Comparison of ENCODE assay signal across 8 cellular contexts in the genomic region with DNA sequence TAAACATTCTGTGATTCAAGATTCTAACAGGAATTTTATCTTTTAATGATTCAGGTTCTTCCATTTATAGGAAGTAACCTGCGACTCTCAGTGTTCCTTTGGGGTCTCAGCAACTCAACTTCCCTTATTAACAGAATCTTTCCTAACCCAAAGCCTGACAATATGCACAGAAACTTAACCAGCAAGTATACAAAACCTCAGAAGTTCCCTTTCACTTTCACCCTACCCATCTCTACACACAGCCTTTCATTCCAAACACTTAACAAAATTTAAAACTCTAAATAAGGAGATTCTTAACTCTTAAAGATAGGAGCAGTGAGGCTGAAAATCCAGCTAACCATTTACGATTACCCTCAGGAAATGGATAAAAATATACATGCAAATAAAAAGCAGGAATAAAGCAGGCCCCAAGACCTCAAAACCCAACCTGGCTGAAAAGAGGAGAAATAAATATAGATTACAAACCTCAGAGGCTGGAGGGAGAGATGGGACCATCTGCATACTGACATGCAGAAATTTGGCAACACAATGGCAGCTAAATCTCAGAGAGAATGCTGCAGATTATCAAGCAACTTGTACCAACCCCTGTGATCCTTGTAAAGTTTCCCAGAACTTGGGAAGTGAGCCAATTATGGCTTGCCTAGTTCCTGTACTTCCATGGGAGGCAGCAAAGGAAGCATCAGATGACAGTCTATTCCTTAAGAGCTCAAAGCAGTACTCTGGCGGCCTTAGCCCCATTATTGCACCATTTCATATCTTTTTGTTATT.
A peak's percentile ranks its signal among the peaks of the same experiment; 100 is the strongest.
DNase-seq lines count a peak whose midpoint lies in the region; ATAC-seq and TF ChIP-seq lines count a peak whose summit lies in the region.

No MANE protein-coding gene starts in this region.

- no peak for DNase-seq in stimulated activated naive CD8-positive, alpha-beta T cell treated with anti-CD3 and anti-CD28 coated beads, Interleukin-15, Interleukin-2, amounts not matched to agents 100 U/mL and 50 U/mL, for 24 hours
- DNase-seq in SJCRH30: peak; percentile 15 to 63
- DNase-seq in hepatic stellate cell (ENCODE audit: low spot score): peak; percentile 27
- DNase-seq in coronary artery (ENCODE audit: low spot score): no peak
- DNase-seq in middle frontal gyrus (ENCODE audit: extremely low spot score, low spot score): no peak
- DNase-seq in NCI-H1694 (lab: John Stamatoyannopoulos, UW): no peak

- H3K4me3 Mint-ChIP-seq in stimulated activated naive CD8-positive, alpha-beta T cell treated with anti-CD3 and anti-CD28 coated beads, Interleukin-15, Interleukin-2, amounts not matched to agents 100 ng/mL and 50 ng/mL, for 24 hours: no peak overlapping the region

- no peaks in the 10 kb centered on the region for H3K9me3 Mint-ChIP-seq in stimulated activated naive CD8-positive, alpha-beta T cell treated with anti-CD3 and anti-CD28 coated beads, Interleukin-15, Interleukin-2, amounts not matched to agents 100 ng/mL and 50 ng/mL, for 24 hours

- H3K36me3 ChIP-seq in SJCRH30: no peaks in the 10 kb centered on the region

- ATAC-seq in stimulated activated naive CD8-positive, alpha-beta T cell treated with anti-CD3 and anti-CD28 coated beads, Interleukin-15, Interleukin-2, amounts not matched to agents 100 U/mL and 50 U/mL, for 24 hours: no peak
- peak; percentile 79 for ATAC-seq in HG03095 (IDR thresholded peaks at IDR 0.05; ENCODE audit: unreplicated experiment)

- no peaks in the 10 kb centered on the region; the same call in 1 of the 2 replicates for H3K4me1 ChIP-seq in SJCRH30

- peaks cover 31% of the 10 kb centered on the region for H3K4me1 Mint-ChIP-seq in stimulated activated naive CD8-positive, alpha-beta T cell treated with anti-CD3 and anti-CD28 coated beads, Interleukin-15, Interleukin-2, amounts not matched to agents 100 ng/mL and 50 ng/mL, for 24 hours (ENCODE audit: low read depth)

- peak overlapping the region; percentile 63 for H3K27ac Mint-ChIP-seq in stimulated activated naive CD8-positive, alpha-beta T cell treated with anti-CD3 and anti-CD28 coated beads, Interleukin-15, Interleukin-2, amounts not matched to agents 100 ng/mL and 50 ng/mL, for 24 hours

- no peaks in the 10 kb centered on the region for H3K36me3 Mint-ChIP-seq in stimulated activated naive CD8-positive, alpha-beta T cell treated with anti-CD3 and anti-CD28 coated beads, Interleukin-15, Interleukin-2, amounts not matched to agents 100 ng/mL and 50 ng/mL, for 24 hours (ENCODE audit: low read depth)

- H3K9me3 ChIP-seq in SJCRH30 (replicated peaks): no peaks in the 10 kb centered on the region

- H3K27ac ChIP-seq in SJCRH30: no peak overlapping the region
- H3K27ac ChIP-seq in coronary artery: peak overlapping the region in 1 of 2 donors; percentile 35

- no peak for TF ChIP-seq CTCF in coronary artery (IDR thresholded peaks at IDR 0.05)

- no peaks in the 10 kb centered on the region for H3K27me3 Mint-ChIP-seq in stimulated activated naive CD8-positive, alpha-beta T cell treated with anti-CD3 and anti-CD28 coated beads, Interleukin-15, Interleukin-2, amounts not matched to agents 100 ng/mL and 50 ng/mL, for 24 hours

- no peaks in the 10 kb centered on the region for H3K27me3 ChIP-seq in SJCRH30

- H3K4me3 ChIP-seq in SJCRH30: no peak overlapping the region
- H3K4me3 ChIP-seq in coronary artery: no peak overlapping the region

Comparison
In these comparisons a context has a peak if more than half of its experiments do, and no peak if none do; other contexts are left out.
1. DNase-seq: peak in SJCRH30 (2 of 2) and hepatic stellate cell (single experiment); none in stimulated activated naive CD8-positive, alpha-beta T cell treated with anti-CD3 and anti-CD28 coated beads, Interleukin-15, Interleukin-2, amounts not matched to agents 100 U/mL and 50 U/mL, for 24 hours (single experiment), coronary artery (single experiment), middle frontal gyrus (single experiment) and NCI-H1694 (single experiment).